Comparison of ENCODE assay signal across 1 cellular context in the genomic region with DNA sequence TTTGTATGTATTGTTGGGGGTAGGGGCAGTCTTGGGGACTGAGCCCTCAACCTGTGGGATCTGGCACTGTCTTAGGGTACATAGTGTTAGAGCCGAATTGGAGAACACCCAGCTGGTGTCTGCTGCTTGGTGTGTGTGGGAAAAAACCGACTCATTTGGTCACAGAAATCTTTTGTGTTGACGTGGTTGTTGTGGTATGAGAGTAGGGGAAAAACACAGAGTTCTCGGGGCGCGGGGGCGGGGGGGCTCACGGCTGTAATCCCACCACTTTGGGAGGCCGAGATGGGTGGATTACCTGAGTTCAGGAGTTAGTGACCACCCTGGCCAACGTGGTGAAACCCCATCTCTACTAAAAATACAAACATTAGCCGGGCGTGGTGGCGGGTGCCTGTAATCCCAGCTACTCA.
TF ChIP-seq lines count a peak whose summit lies in the region.

No MANE protein-coding gene starts in this region.

TF ChIP-seq in IMR-90, 13 proteins besides CTCF, POLR2A, EP300 and RAD21:
- TF ChIP-seq FOS (IDR thresholded peaks at IDR 0.05; ENCODE audit: low read depth, low read length) (no peak), RCOR1 (IDR thresholded peaks at IDR 0.05; ENCODE audit: insufficient replicate concordance, low read length) (no peak), SMC3 (IDR thresholded peaks at IDR 0.05; ENCODE audit: low read depth, low read length) (no peak), MAFK (IDR thresholded peaks at IDR 0.05; ENCODE audit: low read depth, low read length) (no peak), MAZ (IDR thresholded peaks at IDR 0.05; ENCODE audit: borderline replicate concordance, low read depth, low read length) (no peak), BHLHE40 (IDR thresholded peaks at IDR 0.05; ENCODE audit: low read depth, low read length) (no peak), CEBPB (IDR thresholded peaks at IDR 0.05; ENCODE audit: low read depth, low read length) (no peak), RFX5 (IDR thresholded peaks at IDR 0.05; ENCODE audit: low read depth, low read length) (no peak), MXI1 (IDR thresholded peaks at IDR 0.05; ENCODE audit: borderline replicate concordance, low read depth, low read length) (no peak), CHD1 (IDR thresholded peaks at IDR 0.05; ENCODE audit: low read depth, low read length) (no peak), NFE2L2 (IDR thresholded peaks at IDR 0.05; ENCODE audit: low read depth, low read length) (no peak)
- TF ChIP-seq, protein P1, sequence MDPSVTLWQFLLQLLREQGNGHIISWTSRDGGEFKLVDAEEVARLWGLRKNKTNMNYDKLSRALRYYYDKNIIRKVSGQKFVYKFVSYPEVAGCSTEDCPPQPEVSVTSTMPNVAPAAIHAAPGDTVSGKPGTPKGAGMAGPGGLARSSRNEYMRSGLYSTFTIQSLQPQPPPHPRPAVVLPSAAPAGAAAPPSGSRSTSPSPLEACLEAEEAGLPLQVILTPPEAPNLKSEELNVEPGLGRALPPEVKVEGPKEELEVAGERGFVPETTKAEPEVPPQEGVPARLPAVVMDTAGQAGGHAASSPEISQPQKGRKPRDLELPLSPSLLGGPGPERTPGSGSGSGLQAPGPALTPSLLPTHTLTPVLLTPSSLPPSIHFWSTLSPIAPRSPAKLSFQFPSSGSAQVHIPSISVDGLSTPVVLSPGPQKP (IDR thresholded peaks at IDR 0.05; ENCODE audit: borderline replicate concordance, low read depth, low read length): no peak
- TF ChIP-seq, protein P2, sequence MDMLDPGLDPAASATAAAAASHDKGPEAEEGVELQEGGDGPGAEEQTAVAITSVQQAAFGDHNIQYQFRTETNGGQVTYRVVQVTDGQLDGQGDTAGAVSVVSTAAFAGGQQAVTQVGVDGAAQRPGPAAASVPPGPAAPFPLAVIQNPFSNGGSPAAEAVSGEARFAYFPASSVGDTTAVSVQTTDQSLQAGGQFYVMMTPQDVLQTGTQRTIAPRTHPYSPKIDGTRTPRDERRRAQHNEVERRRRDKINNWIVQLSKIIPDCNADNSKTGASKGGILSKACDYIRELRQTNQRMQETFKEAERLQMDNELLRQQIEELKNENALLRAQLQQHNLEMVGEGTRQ (IDR thresholded peaks at IDR 0.05; ENCODE audit: low read depth, low read length): no peak
